Comparison of ENCODE assay signal across 1 cellular context in genomic region chr14:54944737-54945391, GRCh38.
A peak's percentile ranks its signal among the peaks of the same experiment; 100 is the strongest.
TF ChIP-seq lines count a peak whose summit lies in the region.

No MANE protein-coding gene starts in this region.

TF ChIP-seq in HepG2, 621 proteins besides CTCF, POLR2A, EP300 and RAD21 (continued from another document and continues in another):
- TF ChIP-seq UBTF (CRISPR knock-in tag; IDR thresholded peaks at IDR 0.05): no peak
- TF ChIP-seq, protein P1, sequence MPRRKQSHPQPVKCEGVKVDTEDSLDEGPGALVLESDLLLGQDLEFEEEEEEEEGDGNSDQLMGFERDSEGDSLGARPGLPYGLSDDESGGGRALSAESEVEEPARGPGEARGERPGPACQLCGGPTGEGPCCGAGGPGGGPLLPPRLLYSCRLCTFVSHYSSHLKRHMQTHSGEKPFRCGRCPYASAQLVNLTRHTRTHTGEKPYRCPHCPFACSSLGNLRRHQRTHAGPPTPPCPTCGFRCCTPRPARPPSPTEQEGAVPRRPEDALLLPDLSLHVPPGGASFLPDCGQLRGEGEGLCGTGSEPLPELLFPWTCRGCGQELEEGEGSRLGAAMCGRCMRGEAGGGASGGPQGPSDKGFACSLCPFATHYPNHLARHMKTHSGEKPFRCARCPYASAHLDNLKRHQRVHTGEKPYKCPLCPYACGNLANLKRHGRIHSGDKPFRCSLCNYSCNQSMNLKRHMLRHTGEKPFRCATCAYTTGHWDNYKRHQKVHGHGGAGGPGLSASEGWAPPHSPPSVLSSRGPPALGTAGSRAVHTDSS (CRISPR knock-in tag; conservative IDR thresholded peaks at IDR 0.05): no peak
- no peak for TF ChIP-seq SRSF4 (IDR thresholded peaks at IDR 0.05; ENCODE audit: low read depth, low read length, poor library complexity, severe bottlenecking)
- TF ChIP-seq HOXA5 (CRISPR knock-in tag; IDR thresholded peaks at IDR 0.05): no peak
- no peak for TF ChIP-seq ZNF407 (CRISPR knock-in tag; IDR thresholded peaks at IDR 0.05; ENCODE audit: not compliant biosample characterization)
- peak; percentile 95 for TF ChIP-seq ZNF460 (CRISPR knock-in tag; IDR thresholded peaks at IDR 0.05; ENCODE audit: borderline replicate concordance)
- TF ChIP-seq ZNF674 (CRISPR knock-in tag; IDR thresholded peaks at IDR 0.05; ENCODE audit: low read depth): no peak
- TF ChIP-seq DNMT1 (CRISPR knock-in tag; IDR thresholded peaks at IDR 0.05): no peak
- TF ChIP-seq, protein P2, sequence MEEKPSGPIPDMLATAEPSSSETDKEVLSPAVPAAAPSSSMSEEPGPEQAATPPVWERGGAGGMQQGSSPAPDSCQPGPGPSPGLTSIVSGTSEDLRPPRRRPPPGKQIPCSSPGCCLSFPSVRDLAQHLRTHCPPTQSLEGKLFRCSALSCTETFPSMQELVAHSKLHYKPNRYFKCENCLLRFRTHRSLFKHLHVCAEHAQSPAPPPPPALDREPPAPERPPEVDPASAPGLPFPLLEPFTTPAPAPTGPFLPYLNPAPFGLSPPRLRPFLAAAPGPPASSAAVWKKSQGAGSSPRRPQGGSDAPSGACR (CRISPR knock-in tag; IDR thresholded peaks at IDR 0.05): no peak
- TF ChIP-seq, protein P3, sequence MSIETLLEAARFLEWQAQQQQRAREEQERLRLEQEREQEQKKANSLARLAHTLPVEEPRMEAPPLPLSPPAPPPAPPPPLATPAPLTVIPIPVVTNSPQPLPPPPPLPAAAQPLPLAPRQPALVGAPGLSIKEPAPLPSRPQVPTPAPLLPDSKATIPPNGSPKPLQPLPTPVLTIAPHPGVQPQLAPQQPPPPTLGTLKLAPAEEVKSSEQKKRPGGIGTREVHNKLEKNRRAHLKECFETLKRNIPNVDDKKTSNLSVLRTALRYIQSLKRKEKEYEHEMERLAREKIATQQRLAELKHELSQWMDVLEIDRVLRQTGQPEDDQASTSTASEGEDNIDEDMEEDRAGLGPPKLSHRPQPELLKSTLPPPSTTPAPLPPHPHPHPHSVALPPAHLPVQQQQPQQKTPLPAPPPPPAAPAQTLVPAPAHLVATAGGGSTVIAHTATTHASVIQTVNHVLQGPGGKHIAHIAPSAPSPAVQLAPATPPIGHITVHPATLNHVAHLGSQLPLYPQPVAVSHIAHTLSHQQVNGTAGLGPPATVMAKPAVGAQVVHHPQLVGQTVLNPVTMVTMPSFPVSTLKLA (IDR thresholded peaks at IDR 0.05): no peak
- TF ChIP-seq MIER2 (CRISPR knock-in tag; IDR thresholded peaks at IDR 0.05): no peak
- TF ChIP-seq, protein P4, sequence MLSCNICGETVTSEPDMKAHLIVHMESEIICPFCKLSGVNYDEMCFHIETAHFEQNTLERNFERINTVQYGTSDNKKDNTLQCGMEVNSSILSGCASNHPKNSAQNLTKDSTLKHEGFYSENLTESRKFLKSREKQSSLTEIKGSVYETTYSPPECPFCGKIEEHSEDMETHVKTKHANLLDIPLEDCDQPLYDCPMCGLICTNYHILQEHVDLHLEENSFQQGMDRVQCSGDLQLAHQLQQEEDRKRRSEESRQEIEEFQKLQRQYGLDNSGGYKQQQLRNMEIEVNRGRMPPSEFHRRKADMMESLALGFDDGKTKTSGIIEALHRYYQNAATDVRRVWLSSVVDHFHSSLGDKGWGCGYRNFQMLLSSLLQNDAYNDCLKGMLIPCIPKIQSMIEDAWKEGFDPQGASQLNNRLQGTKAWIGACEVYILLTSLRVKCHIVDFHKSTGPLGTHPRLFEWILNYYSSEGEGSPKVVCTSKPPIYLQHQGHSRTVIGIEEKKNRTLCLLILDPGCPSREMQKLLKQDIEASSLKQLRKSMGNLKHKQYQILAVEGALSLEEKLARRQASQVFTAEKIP (CRISPR knock-in tag; IDR thresholded peaks at IDR 0.05; ENCODE audit: borderline replicate concordance): no peak
- no peak for TF ChIP-seq JARID2 (CRISPR knock-in tag; IDR thresholded peaks at IDR 0.05; ENCODE audit: insufficient replicate concordance)
- no peak for TF ChIP-seq MAFG (CRISPR knock-in tag; IDR thresholded peaks at IDR 0.05)
- TF ChIP-seq MLLT10 (CRISPR knock-in tag; IDR thresholded peaks at IDR 0.05): no peak
- peak; percentile 87 for TF ChIP-seq ONECUT2 (CRISPR knock-in tag; IDR thresholded peaks at IDR 0.05)
- no peak for TF ChIP-seq ZBTB26 (CRISPR knock-in tag; IDR thresholded peaks at IDR 0.05; ENCODE audit: borderline replicate concordance)
- TF ChIP-seq ZNF850 (CRISPR knock-in tag; conservative IDR thresholded peaks at IDR 0.05): no peak
- TF ChIP-seq ZSCAN22 (CRISPR knock-in tag; IDR thresholded peaks at IDR 0.05): no peak
- no peak for TF ChIP-seq ZNF652 (CRISPR knock-in tag; IDR thresholded peaks at IDR 0.05; ENCODE audit: borderline replicate concordance, low read depth)
- no peak for TF ChIP-seq LRRFIP1 (CRISPR knock-in tag; conservative IDR thresholded peaks at IDR 0.05)
- TF ChIP-seq REPIN1 (CRISPR knock-in tag; IDR thresholded peaks at IDR 0.05; ENCODE audit: borderline replicate concordance, low read depth): peak; percentile 77
- no peak for TF ChIP-seq ZNF724P (CRISPR knock-in tag; IDR thresholded peaks at IDR 0.05; ENCODE audit: borderline replicate concordance)
- no peak for TF ChIP-seq ZNF251 (CRISPR knock-in tag; IDR thresholded peaks at IDR 0.05)
- no peak for TF ChIP-seq SRSF9 (IDR thresholded peaks at IDR 0.05; ENCODE audit: borderline replicate concordance, insufficient read depth, low read depth, low read length, poor library complexity, severe bottlenecking)
- peak; percentile 69 for TF ChIP-seq PHF21A (CRISPR knock-in tag; IDR thresholded peaks at IDR 0.05)
- 0 out of 2 replicates have a peak, but pooled peaks have one; percentile 14 for TF ChIP-seq MYC (CRISPR knock-in tag; IDR thresholded peaks at IDR 0.05; ENCODE audit: borderline replicate concordance)
- peak; percentile 53 for TF ChIP-seq MAX (IDR thresholded peaks at IDR 0.05)
- no peak for TF ChIP-seq PTBP1 (IDR thresholded peaks at IDR 0.05; ENCODE audit: low read depth, low read length, poor library complexity, severe bottlenecking)
- no peak for TF ChIP-seq ZNF841 (CRISPR knock-in tag; IDR thresholded peaks at IDR 0.05; ENCODE audit: borderline replicate concordance)
- no peak for TF ChIP-seq NFIB (CRISPR knock-in tag; IDR thresholded peaks at IDR 0.05; ENCODE audit: borderline replicate concordance)
- no peak for TF ChIP-seq ZNF670 (CRISPR knock-in tag; IDR thresholded peaks at IDR 0.05; ENCODE audit: borderline replicate concordance)
- no peak for TF ChIP-seq SETDB1 (CRISPR knock-in tag; IDR thresholded peaks at IDR 0.05; ENCODE audit: borderline replicate concordance)
- peak; percentile 33; the same call in 1 of the 2 replicates for TF ChIP-seq ARNTL (CRISPR knock-in tag; IDR thresholded peaks at IDR 0.05)
- no peak for TF ChIP-seq NFYB (CRISPR knock-in tag; IDR thresholded peaks at IDR 0.05)
- no peak; the same call in 1 of the 2 replicates for TF ChIP-seq ETV5 (CRISPR knock-in tag; IDR thresholded peaks at IDR 0.05; ENCODE audit: borderline replicate concordance)
- peak; percentile 83 for TF ChIP-seq NCOR1 (IDR thresholded peaks at IDR 0.05; ENCODE audit: borderline replicate concordance, low read length)
- no peak for TF ChIP-seq YEATS2 (CRISPR knock-in tag; IDR thresholded peaks at IDR 0.05; ENCODE audit: borderline replicate concordance)
- no peak for TF ChIP-seq NONO (IDR thresholded peaks at IDR 0.05)
- peak; percentile 46; the same call in 1 of the 2 replicates for TF ChIP-seq NONO (CRISPR knock-in tag; conservative IDR thresholded peaks at IDR 0.05)
- no peak for TF ChIP-seq SIN3A (IDR thresholded peaks at IDR 0.05; ENCODE audit: borderline replicate concordance, low read depth, low read length)
- TF ChIP-seq NCOA5 (CRISPR knock-in tag; IDR thresholded peaks at IDR 0.05): no peak
- TF ChIP-seq KDM1A (CRISPR knock-in tag; IDR thresholded peaks at IDR 0.05): peak; percentile 71
